39 cellular contexts compared by ENCODE assay signal in genomic region chr10:122692744-122693143, GRCh38. TPM values are rescaled to one million over a fixed set of nuclear protein-coding genes. Genes with fewer than 3 reads are reported as not detected.
"Had no signal": no experiment of that assay in that cellular context is flagged by ENCODE, and none has a peak within 500 bp of the region (broad histone marks: within the 10 kb centered on the region; RNA-seq: fewer than 3 reads in every experiment).

No MANE protein-coding gene starts in this region.

- H3K4me3 ChIP-seq: adrenal gland, ascending aorta, body of pancreas, breast epithelium, cardiac muscle cell had no signal

- H3K36me3 ChIP-seq: adrenal gland, ascending aorta, brain microvascular endothelial cell, breast epithelium, cardiac muscle cell had no signal

- H3K27ac ChIP-seq: adrenal gland, ascending aorta, body of pancreas, brain microvascular endothelial cell, breast epithelium, cardiac muscle cell had no signal

- DNase-seq: activated effector memory CD4-positive, alpha-beta T cell treated with anti-CD3 and anti-CD28 coated beads, Interleukin-2, amount 50 U/mL, for 16 hours; activated effector memory CD4-positive, alpha-beta T cell treated with Interleukin-2 at 50 U/mL for 16 hours; activated gamma-delta T cell; activated gamma-delta T cell treated with Interleukin-2 at 50 U/mL for 16 hours; activated naive CD4-positive, alpha-beta T cell; activated naive CD4-positive, alpha-beta T cell treated with anti-CD3 and anti-CD28 coated beads for 36 hours; activated naive CD4-positive, alpha-beta T cell treated with anti-CD3 and anti-CD28 coated beads, Interleukin-2, amount 10 ng/mL, durations not matched to agents 7 days and 5 days; activated naive CD4-positive, alpha-beta T cell treated with anti-CD3 and anti-CD28 coated beads, Interleukin-2, amount 50 U/mL, for 16 hours; activated naive CD4-positive, alpha-beta T cell treated with Interleukin-2 at 50 U/mL for 16 hours; activated naive CD8-positive, alpha-beta T cell treated with anti-CD3 and anti-CD28 coated beads for 36 hours; activated naive CD8-positive, alpha-beta T cell treated with anti-CD3 and anti-CD28 coated beads, Interleukin-2, amount 10 ng/mL, durations not matched to agents 7 days and 5 days; activated naive CD8-positive, alpha-beta T cell treated with anti-CD3 and anti-CD28 coated beads, Interleukin-2, amount 50 U/mL, for 24 hours; activated T-cell treated with anti-CD3 and anti-CD28 coated beads, Interleukin-2, amount 50 U/mL, for 1 hour; activated T-cell treated with anti-CD3 and anti-CD28 coated beads, Interleukin-2, amount 50 U/mL, for 24 hours; activated T-cell treated with anti-CD3 and anti-CD28 coated beads, Interleukin-2, amount 50 U/mL, for 4 hours; activated T-cell treated with anti-CD3 and anti-CD28 coated beads, Interleukin-2, amount 50 U/mL, for 48 hours; activated T-cell treated with anti-CD3 and anti-CD28 coated beads, Interleukin-2, amount 50 U/mL, for 72 hours; adrenal gland; amniotic stem cell; amygdala; anterior cingulate cortex; aorta; body of pancreas; brain microvascular endothelial cell; caudate nucleus; central memory CD4-positive, alpha-beta T cell; cerebellar nuclear complex had no signal

- FAIRE-seq: astrocyte, bronchial epithelial cell had no signal

- ATAC-seq: activated naive CD4-positive, alpha-beta T cell treated with anti-CD3 and anti-CD28 coated beads, Interleukin-2, amount 50 U/mL, for 72 hours; activated naive CD8-positive, alpha-beta T cell treated with anti-CD3 and anti-CD28 coated beads, Interleukin-2, amount 50 U/mL, for 24 hours; activated T-cell treated with anti-CD3 and anti-CD28 coated beads, Interleukin-2, amount 50 U/mL, for 4 hours; activated T-cell treated with anti-CD3 and anti-CD28 coated beads, Interleukin-2, amount 50 U/mL, for 72 hours; activated T-helper 17 cell treated with anti-CD3 and anti-CD28 coated beads, Interleukin-2, amount 50 U/mL, for 72 hours; body of pancreas had no signal

- H3K27me3 ChIP-seq: adrenal gland, ascending aorta, body of pancreas, brain microvascular endothelial cell, breast epithelium, cardiac muscle cell had no signal

- H3K9me3 ChIP-seq: adrenal gland, ascending aorta, body of pancreas, breast epithelium had no signal

- H3K4me1 ChIP-seq: adrenal gland, breast epithelium had no signal

RNA-seq across cellular contexts. Expression of gene C10orf120, which starts 6.9 kb away (rescaled TPM):
- total RNA-seq: activated naive CD4-positive, alpha-beta T cell treated with anti-CD3 and anti-CD28 coated beads for 36 hours; activated naive CD4-positive, alpha-beta T cell treated with anti-CD3 and anti-CD28 coated beads, Interleukin-2, amount 50 U/mL, for 72 hours; activated naive CD8-positive, alpha-beta T cell treated with anti-CD3 and anti-CD28 coated beads for 36 hours; activated naive CD8-positive, alpha-beta T cell treated with anti-CD3 and anti-CD28 coated beads, Interleukin-2, amount 10 ng/mL, durations not matched to agents 7 days and 5 days; activated T-cell treated with anti-CD3 and anti-CD28 coated beads, Interleukin-2, amount 50 U/mL, for 4 hours; activated T-cell treated with anti-CD3 and anti-CD28 coated beads, Interleukin-2, amount 50 U/mL, for 72 hours; activated T-helper 1 cell treated with anti-CD3 and anti-CD28 coated beads, Interleukin-12 subunit alpha, Interleukin-12 subunit beta, Interleukin-2, Interleukin-4 antibody, amounts not matched to agents 30 ng/mL and 10 ng/mL and 1 ng/mL, durations not matched to agents 14 hours and 24 hours and 36 hours; activated T-helper 17 cell treated with anti-CD3 and anti-CD28 coated beads, Interleukin-2, amount 50 U/mL, for 72 hours; activated T-helper 2 cell treated with anti-CD3 and anti-CD28 coated beads, Interferon-gamma antibody, Interleukin-2, Interleukin-4, amounts not matched to agents 10 μg/mL and 5 μg/mL and 100 μg/mL, durations not matched to agents 14 hours and 24 hours and 36 hours; adrenal gland; aorta; ascending aorta; astrocyte; body of pancreas; breast epithelium; bronchial epithelial cell; cardiac muscle cell; cardiac septum; cerebellum; chondrocyte had no signal
- polyA plus RNA-seq: adrenal gland, aorta, cardiac muscle cell had no signal
